Comparison of ENCODE assay signal across 25 cellular contexts in the genomic region with DNA sequence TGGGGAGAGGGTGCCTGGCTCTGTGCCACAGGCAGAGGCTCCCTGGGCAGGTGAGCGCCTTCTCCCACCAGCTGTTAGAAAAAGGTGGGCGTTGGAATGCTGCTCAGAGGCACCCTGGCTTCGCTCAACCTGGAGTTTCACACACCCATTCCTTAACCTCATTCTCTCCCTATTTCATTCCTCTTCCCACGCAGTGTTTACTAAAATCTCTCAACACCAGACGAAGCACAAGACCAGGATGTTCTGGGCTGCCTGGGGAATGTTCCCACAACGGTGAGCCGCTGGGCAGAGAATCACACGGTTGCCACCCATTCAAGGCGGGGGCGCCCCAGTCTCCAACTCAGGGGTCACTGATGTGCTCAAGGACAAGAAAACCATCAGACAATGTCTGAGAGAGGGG.
DNase-seq lines count a peak whose midpoint lies in the region; ATAC-seq, FAIRE-seq and TF ChIP-seq lines count a peak whose summit lies in the region.
"Had no signal": no experiment of that assay in that cellular context is flagged by ENCODE, and none has a peak within 500 bp of the region (broad histone marks: within the 10 kb centered on the region; RNA-seq: fewer than 3 reads in every experiment).

No MANE protein-coding gene starts in this region.

- H3K9me3 Mint-ChIP-seq in GM23338, result no peaks in the 10 kb centered on the region
- no peaks in the 10 kb centered on the region for H3K9me3 Mint-ChIP-seq in effector memory CD8-positive, alpha-beta T cell
- H3K9me3 Mint-ChIP-seq in activated CD4-positive, alpha-beta T cell treated with anti-CD3 and anti-CD28 coated beads for 36 hours (ENCODE audit: low read depth), result no peaks in the 10 kb centered on the region
- H3K9me3 Mint-ChIP-seq: CD4-positive, alpha-beta T cell; CD8-positive, alpha-beta memory T cell had no signal

- no peak overlapping the region for H3K27ac Mint-ChIP-seq in GM23338
- no peak overlapping the region for H3K27ac Mint-ChIP-seq in effector memory CD8-positive, alpha-beta T cell
- no peak overlapping the region for H3K27ac Mint-ChIP-seq in activated CD4-positive, alpha-beta T cell treated with anti-CD3 and anti-CD28 coated beads for 36 hours
- H3K27ac Mint-ChIP-seq: CD4-positive, alpha-beta T cell; CD8-positive, alpha-beta memory T cell had no signal

- intact Hi-C loops in activated CD4-positive, alpha-beta T cell treated with anti-CD3 and anti-CD28 coated beads for 36 hours (cut with DNase I, micrococcal nuclease), result no loop called here

- peaks cover 5% of the 10 kb centered on the region for H3K27me3 Mint-ChIP-seq in GM23338 (ENCODE audit: insufficient read depth, low read depth, poor library complexity)
- H3K27me3 Mint-ChIP-seq in effector memory CD8-positive, alpha-beta T cell, result peaks cover 0 to 6% of the 10 kb centered on the region in 2 donors
- H3K27me3 Mint-ChIP-seq in activated CD4-positive, alpha-beta T cell treated with anti-CD3 and anti-CD28 coated beads for 36 hours, result no peaks in the 10 kb centered on the region
- H3K27me3 Mint-ChIP-seq: CD4-positive, alpha-beta T cell had no signal

- no peaks in the 10 kb centered on the region for H3K36me3 Mint-ChIP-seq in GM23338 (ENCODE audit: low read depth)
- peaks cover 4% of the 10 kb centered on the region for H3K36me3 Mint-ChIP-seq in effector memory CD8-positive, alpha-beta T cell (ENCODE audit: insufficient read depth)
- no peaks in the 10 kb centered on the region for H3K36me3 Mint-ChIP-seq in activated CD4-positive, alpha-beta T cell treated with anti-CD3 and anti-CD28 coated beads for 36 hours (ENCODE audit: low read depth)
- H3K36me3 Mint-ChIP-seq: CD14-positive monocyte; CD8-positive, alpha-beta memory T cell had no signal

- H3K4me1 Mint-ChIP-seq in GM23338, result peaks cover 9% of the 10 kb centered on the region
- H3K4me1 Mint-ChIP-seq in effector memory CD8-positive, alpha-beta T cell (ENCODE audit: low read depth in 2 of 2), result peaks cover 0 to 2% of the 10 kb centered on the region in 2 donors
- H3K4me1 Mint-ChIP-seq in activated CD4-positive, alpha-beta T cell treated with anti-CD3 and anti-CD28 coated beads for 36 hours, result no peaks in the 10 kb centered on the region
- H3K4me1 Mint-ChIP-seq: CD14-positive monocyte; CD8-positive, alpha-beta memory T cell had no signal

- no peaks in the 10 kb centered on the region for H3K9me3 ChIP-seq in HEK293 (ENCODE audit: control insufficient read depth, insufficient read depth, low read depth, low read length)
- H3K9me3 ChIP-seq: A549; BE2C; BLaER1 treated with 17β-estradiol and CSF1 and Interleukin-3, amounts not matched to agents 10 nM and 100 nM; HAP-1 had no signal

- H3K4me3 Mint-ChIP-seq in GM23338, result no peak overlapping the region
- no peak overlapping the region for H3K4me3 Mint-ChIP-seq in effector memory CD8-positive, alpha-beta T cell
- H3K4me3 Mint-ChIP-seq in activated CD4-positive, alpha-beta T cell treated with anti-CD3 and anti-CD28 coated beads for 36 hours, result no peak overlapping the region
- H3K4me3 Mint-ChIP-seq: CD14-positive monocyte; CD4-positive, alpha-beta T cell; CD8-positive, alpha-beta memory T cell had no signal

- H3K79me2 ChIP-seq in GM23338 (replicated peaks; ENCODE audit: insufficient read depth), result no peaks in the 10 kb centered on the region

- no peak overlapping the region; the same call in 1 of the 2 replicates for H3K4me2 ChIP-seq in GM23338
- H3K4me2 ChIP-seq: A549; BLaER1 treated with 17β-estradiol and CSF1 and Interleukin-3, amounts not matched to agents 10 nM and 100 nM had no signal

- POLR2A ChIA-PET in HEK293 (lab: Yijun Ruan, JAX) (no interaction called here), HEK293T (lab: Yijun Ruan, JAX) (no interaction called here)
- POLR2A ChIA-PET in activated CD4-positive, alpha-beta T cell treated with anti-CD3 and anti-CD28 coated beads for 36 hours (lab: Charles Lee), result no interaction called here

- DNase-seq in GM23338 (ENCODE audit: low spot score) (no peak), bronchial epithelial cell (ENCODE audit: low read depth) (peak; percentile 82), epithelial cell of prostate (ENCODE audit: low read depth, low spot score) (no peak), HEK293T (ENCODE audit: extremely low spot score) (no peak)
- DNase-seq in effector memory CD8-positive, alpha-beta T cell, result no peak
- DNase-seq in NK-92 treated with Interleukin-12 subunit alpha and Interleukin-12 subunit beta, amount 100 ng/mL, for 24 hours (lab: John Stamatoyannopoulos, UW), result no peak
- no peak for DNase-seq in activated CD4-positive, alpha-beta T cell treated with anti-CD3 and anti-CD28 coated beads for 36 hours
- DNase-seq: 8988T; ACHN; AML-193; BE2C; Calu3; CD4-positive, alpha-beta T cell; CD8-positive, alpha-beta memory T cell; COR-L47; DMS53; DMS79 treated with DMSO at 0.1 percent for 48 hours; GF-D8; GM23248 had no signal

- TF ChIP-seq CTCF in GM23338 (conservative IDR thresholded peaks at IDR 0.05; ENCODE audit: low read depth in 2 of 2) (no peak), HEK293 (tag by site-specific recombination; IDR thresholded peaks at IDR 0.05) (no peak), bronchial epithelial cell (IDR thresholded peaks at IDR 0.05; ENCODE audit: insufficient read depth, low read length, severe bottlenecking) (no peak)

- no peaks in the 10 kb centered on the region for H3K9me2 ChIP-seq in GM23338 (ENCODE audit: insufficient read depth)

- no peak overlapping the region for H3K27ac ChIP-seq in GM23338 (ENCODE audit: low read depth)
- no peak overlapping the region for H3K27ac ChIP-seq in HEK293 (ENCODE audit: extremely low read depth, low read depth, low read length)
- H3K27ac ChIP-seq in epithelial cell of prostate, result peak overlapping the region; percentile 44
- H3K27ac ChIP-seq: A549; BLaER1 treated with 17β-estradiol and CSF1 and Interleukin-3, amounts not matched to agents 10 nM and 100 nM; GM23248 had no signal

- no peak for FAIRE-seq in bronchial epithelial cell (lab: Jason Lieb, UNC)
- FAIRE-seq: A549, GM12892 had no signal

- H3K4me1 ChIP-seq in GM23338 (ENCODE audit: insufficient read depth) (no peaks in the 10 kb centered on the region), HEK293 (ENCODE audit: control insufficient read depth, insufficient read depth, low read length) (no peaks in the 10 kb centered on the region)
- H3K4me1 ChIP-seq: A549, BE2C, HAP-1 had no signal

- CTCF ChIA-PET in HEK293 (lab: Yijun Ruan, JAX) (no interaction called here), HEK293T (lab: Yijun Ruan, JAX) (no interaction called here)
- CTCF ChIA-PET in activated CD4-positive, alpha-beta T cell treated with anti-CD3 and anti-CD28 coated beads for 36 hours (lab: Charles Lee), result no interaction called here

- H3K27me3 ChIP-seq in GM23338 (ENCODE audit: insufficient read depth) (no peaks in the 10 kb centered on the region), bronchial epithelial cell (ENCODE audit: control insufficient read depth, insufficient read depth, low read length) (no peaks in the 10 kb centered on the region)
- H3K27me3 ChIP-seq: BE2C; BLaER1 treated with 17β-estradiol and CSF1 and Interleukin-3, amounts not matched to agents 10 nM and 100 nM had no signal

- H4K20me1 ChIP-seq in GM23338 (replicated peaks; ENCODE audit: insufficient read depth), result no peaks in the 10 kb centered on the region
- H4K20me1 ChIP-seq: BLaER1 treated with 17β-estradiol and CSF1 and Interleukin-3, amounts not matched to agents 10 nM and 100 nM had no signal

- H3F3A ChIP-seq in GM23338 (replicated peaks; ENCODE audit: low read depth), result no peaks in the 10 kb centered on the region

- H3K4me3 ChIP-seq in GM23338 (no peak overlapping the region), HEK293 (ENCODE audit: low read depth, low read length) (no peak overlapping the region), bronchial epithelial cell (ENCODE audit: low read depth, low read length) (no peak overlapping the region)
- H3K4me3 ChIP-seq: A549; BLaER1 treated with 17β-estradiol and CSF1 and Interleukin-3, amounts not matched to agents 10 nM and 100 nM; GM23248; HAP-1 had no signal

- H3K36me3 ChIP-seq in GM23338 (ENCODE audit: insufficient read depth) (no peaks in the 10 kb centered on the region), HEK293 (ENCODE audit: control insufficient read depth in 2 of 2, insufficient read depth in 1 of 2, low read length in 2 of 2) (no peaks in the 10 kb centered on the region), bronchial epithelial cell (ENCODE audit: control insufficient read depth, insufficient read depth, low read length) (peaks cover 3% of the 10 kb centered on the region)
- H3K36me3 ChIP-seq: BE2C, HAP-1 had no signal

- peak; percentile 65 for ATAC-seq in GM23338
- ATAC-seq in effector memory CD8-positive, alpha-beta T cell (replicated peaks), result no peak
- no peak for ATAC-seq in activated CD4-positive, alpha-beta T cell treated with anti-CD3 and anti-CD28 coated beads for 36 hours
- ATAC-seq: A549 had no signal

- no peak overlapping the region for H2AFZ ChIP-seq in GM23338
- H2AFZ ChIP-seq: GM23248 had no signal

TF ChIP-seq in GM23338, 12 proteins besides CTCF, POLR2A, EP300 and RAD21 (continues in another document):
- TF ChIP-seq EZH2 (IDR thresholded peaks at IDR 0.05; ENCODE audit: low read depth, unreplicated experiment) (no peak), JUNB (IDR thresholded peaks at IDR 0.05; ENCODE audit: unreplicated experiment) (no peak), STAT1 (IDR thresholded peaks at IDR 0.05; ENCODE audit: unreplicated experiment) (no peak), CREB1 (CRISPR knock-in tag; IDR thresholded peaks at IDR 0.05; ENCODE audit: low read depth) (no peak)

TF ChIP-seq in HEK293, 187 proteins besides CTCF, POLR2A, EP300 and RAD21:
- peak; percentile 71 for TF ChIP-seq EGR2 (tag by site-specific recombination; IDR thresholded peaks at IDR 0.05; ENCODE audit: low read depth)
- no peak for TF ChIP-seq ZNF133 (tag by site-specific recombination; IDR thresholded peaks at IDR 0.05)
- peak; percentile 68 for TF ChIP-seq ZFHX2 (tag by site-specific recombination; conservative IDR thresholded peaks at IDR 0.05)

TF ChIP-seq in HEK293T, 16 proteins besides CTCF, POLR2A, EP300 and RAD21:
- TF ChIP-seq BHLHE40 (IDR thresholded peaks at IDR 0.05; ENCODE audit: borderline replicate concordance) (no peak), NFRKB (IDR thresholded peaks at IDR 0.05) (no peak), ARNT (IDR thresholded peaks at IDR 0.05) (no peak), LEF1 (IDR thresholded peaks at IDR 0.05; ENCODE audit: borderline replicate concordance) (no peak)
